Comparison of ENCODE assay signal across 23 cellular contexts in the genomic region with DNA sequence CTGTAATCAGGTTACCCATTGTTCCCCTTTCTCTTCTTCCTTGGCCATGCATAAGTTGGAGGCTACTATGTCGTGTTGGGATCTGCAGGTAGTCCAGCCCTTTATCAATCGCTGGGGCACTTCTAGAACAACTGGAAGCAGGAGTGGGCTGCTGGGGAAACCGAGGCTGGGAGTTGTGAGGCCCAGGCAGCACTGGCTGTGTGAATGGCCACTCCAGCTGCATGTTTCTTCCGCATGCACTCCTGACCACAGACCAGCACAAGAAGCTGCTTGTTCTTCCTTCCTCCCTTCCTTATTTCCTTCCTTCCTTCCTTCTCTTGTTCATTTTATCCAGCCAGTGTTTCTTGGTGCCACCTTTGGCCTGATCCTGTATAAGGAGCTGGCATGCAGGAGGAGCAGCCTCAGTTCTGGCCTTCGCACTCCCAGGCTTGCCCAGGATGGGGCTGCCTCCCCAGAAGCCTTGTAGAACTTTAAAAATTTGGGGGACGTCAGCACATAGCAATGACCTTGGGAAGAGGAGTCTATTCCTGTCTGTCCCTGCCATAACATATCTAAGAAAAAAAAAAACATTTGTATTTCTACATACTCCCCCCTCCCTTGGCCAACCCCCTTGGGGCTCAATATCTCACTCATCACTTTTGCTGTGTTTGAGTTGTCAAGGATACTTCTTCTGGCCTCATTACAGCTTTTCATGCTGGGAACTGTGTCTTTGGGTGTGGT. TPM values are rescaled to one million over a fixed set of nuclear protein-coding genes. Genes with fewer than 3 reads are reported as not detected.
DNase-seq lines count a peak whose midpoint lies in the region; ATAC-seq and TF ChIP-seq lines count a peak whose summit lies in the region.
"Had no signal": no experiment of that assay in that cellular context is flagged by ENCODE, and none has a peak within 500 bp of the region (broad histone marks: within the 10 kb centered on the region; RNA-seq: fewer than 3 reads in every experiment).

No MANE protein-coding gene starts in this region.

- no peaks in the 10 kb centered on the region for H3K4me1 Mint-ChIP-seq in activated CD8-positive, alpha-beta T cell treated with anti-CD3 and anti-CD28 coated beads, Interleukin-2, amount 10 ng/mL, durations not matched to agents 7 days and 5 days (ENCODE audit: low read depth)
- H3K4me1 Mint-ChIP-seq in activated CD8-positive, alpha-beta T cell treated with anti-CD3 and anti-CD28 coated beads for 36 hours (ENCODE audit: low read depth), result no peaks in the 10 kb centered on the region
- H3K4me1 Mint-ChIP-seq in mesothelial cell of epicardium, result peaks cover 47% of the 10 kb centered on the region
- no peaks in the 10 kb centered on the region for H3K4me1 Mint-ChIP-seq in glutamatergic neuron (ENCODE audit: low read depth, unreplicated experiment)
- H3K4me1 Mint-ChIP-seq: CD8-positive, alpha-beta memory T cell; IgD-negative memory B cell had no signal

- H3K9me3 ChIP-seq in colonic mucosa (no peaks in the 10 kb centered on the region), vagina (no peaks in the 10 kb centered on the region)

- CTCF ChIA-PET in activated CD8-positive, alpha-beta T cell treated with anti-CD3 and anti-CD28 coated beads, Interleukin-2, amount 10 ng/mL, durations not matched to agents 7 days and 5 days (lab: Charles Lee), result no interaction called here
- CTCF ChIA-PET in activated CD8-positive, alpha-beta T cell treated with anti-CD3 and anti-CD28 coated beads for 36 hours (lab: Charles Lee), result no interaction called here

- no peaks in the 10 kb centered on the region for H3K9me3 Mint-ChIP-seq in activated CD8-positive, alpha-beta T cell treated with anti-CD3 and anti-CD28 coated beads, Interleukin-2, amount 10 ng/mL, durations not matched to agents 7 days and 5 days (ENCODE audit: insufficient read depth)
- H3K9me3 Mint-ChIP-seq in activated CD8-positive, alpha-beta T cell treated with anti-CD3 and anti-CD28 coated beads for 36 hours, result no peaks in the 10 kb centered on the region
- H3K9me3 Mint-ChIP-seq in mesothelial cell of epicardium (peaks cover 5% of the 10 kb centered on the region), glutamatergic neuron (ENCODE audit: unreplicated experiment) (peaks cover 3% of the 10 kb centered on the region)
- H3K9me3 Mint-ChIP-seq: IgD-negative memory B cell had no signal

- no peak overlapping the region for H3K27ac Mint-ChIP-seq in activated CD8-positive, alpha-beta T cell treated with anti-CD3 and anti-CD28 coated beads, Interleukin-2, amount 10 ng/mL, durations not matched to agents 7 days and 5 days
- no peak overlapping the region for H3K27ac Mint-ChIP-seq in activated CD8-positive, alpha-beta T cell treated with anti-CD3 and anti-CD28 coated beads for 36 hours
- H3K27ac Mint-ChIP-seq in mesothelial cell of epicardium, result peak overlapping the region; percentile 78
- H3K27ac Mint-ChIP-seq in glutamatergic neuron (ENCODE audit: unreplicated experiment), result no peak overlapping the region
- H3K27ac Mint-ChIP-seq: IgD-negative memory B cell had no signal

- no peak for ATAC-seq in activated CD8-positive, alpha-beta T cell treated with anti-CD3 and anti-CD28 coated beads, Interleukin-2, amount 10 ng/mL, durations not matched to agents 7 days and 5 days
- ATAC-seq in activated CD8-positive, alpha-beta T cell treated with anti-CD3 and anti-CD28 coated beads for 36 hours, result no peak
- ATAC-seq in GM21576 (IDR thresholded peaks at IDR 0.05; ENCODE audit: unreplicated experiment), result no peak

- no peaks in the 10 kb centered on the region for H3K36me3 Mint-ChIP-seq in activated CD8-positive, alpha-beta T cell treated with anti-CD3 and anti-CD28 coated beads, Interleukin-2, amount 10 ng/mL, durations not matched to agents 7 days and 5 days (ENCODE audit: low read depth)
- no peaks in the 10 kb centered on the region for H3K36me3 Mint-ChIP-seq in activated CD8-positive, alpha-beta T cell treated with anti-CD3 and anti-CD28 coated beads for 36 hours (ENCODE audit: low read depth)
- no peaks in the 10 kb centered on the region for H3K36me3 Mint-ChIP-seq in mesothelial cell of epicardium
- H3K36me3 Mint-ChIP-seq in glutamatergic neuron (ENCODE audit: unreplicated experiment), result no peaks in the 10 kb centered on the region
- H3K36me3 Mint-ChIP-seq: CD8-positive, alpha-beta memory T cell; IgD-negative memory B cell had no signal

- no peak overlapping the region for H3K4me3 ChIP-seq in colonic mucosa
- no peak overlapping the region for H3K4me3 ChIP-seq in vagina
- H3K4me3 ChIP-seq: PC-9, SK-N-MC had no signal

- DNase-seq in activated CD8-positive, alpha-beta T cell treated with anti-CD3 and anti-CD28 coated beads, Interleukin-2, amount 10 ng/mL, durations not matched to agents 7 days and 5 days, result peak; percentile 9
- no peak for DNase-seq in activated CD8-positive, alpha-beta T cell treated with anti-CD3 and anti-CD28 coated beads for 36 hours
- DNase-seq in colonic mucosa, result peak; percentile 9
- peak in 1 of 2 experiments; percentile 11 for DNase-seq in mesothelial cell of epicardium (ENCODE audit: low spot score in 2 of 2, unreplicated experiment in 2 of 2)
- DNase-seq in vagina (ENCODE audit: extremely low spot score in 2 of 2), result peak; percentile 79 to 95
- DNase-seq in glutamatergic neuron, result no peak
- DNase-seq: 8988T; Calu3; CD8-positive, alpha-beta memory T cell; GDM1; Karpas-422; NCI-H1417; NCI-H1694 treated with DMSO at 0.1 percent for 48 hours; NCI-H2227 treated with DMSO at 0.1 percent for 48 hours; NCI-H510A; NCI-H748 treated with DMSO at 0.1 percent for 48 hours; PC-9; RPMI8226; SHP77 treated with DMSO at 0.1 percent for 48 hours had no signal

- H3K9ac ChIP-seq in colonic mucosa (ENCODE audit: low read depth in 2 of 2, low read length in 2 of 2), result no peak overlapping the region

- POLR2A ChIA-PET in activated CD8-positive, alpha-beta T cell treated with anti-CD3 and anti-CD28 coated beads, Interleukin-2, amount 10 ng/mL, durations not matched to agents 7 days and 5 days (lab: Charles Lee), result no interaction called here
- POLR2A ChIA-PET in activated CD8-positive, alpha-beta T cell treated with anti-CD3 and anti-CD28 coated beads for 36 hours (lab: Charles Lee), result no interaction called here

- H3K27ac ChIP-seq in colonic mucosa (no peak overlapping the region), vagina (no peak overlapping the region)
- H3K27ac ChIP-seq: C4-2B, PC-9, SK-N-MC had no signal

- intact Hi-C loops in activated CD8-positive, alpha-beta T cell treated with anti-CD3 and anti-CD28 coated beads for 36 hours (cut with micrococcal nuclease), result no loop called here
- intact Hi-C loops in colonic mucosa (cut with DNase I) (no loop called here), vagina (cut with DNase I) (no loop called here)

- H3K4me3 Mint-ChIP-seq in activated CD8-positive, alpha-beta T cell treated with anti-CD3 and anti-CD28 coated beads, Interleukin-2, amount 10 ng/mL, durations not matched to agents 7 days and 5 days, result no peak overlapping the region
- no peak overlapping the region for H3K4me3 Mint-ChIP-seq in activated CD8-positive, alpha-beta T cell treated with anti-CD3 and anti-CD28 coated beads for 36 hours
- H3K4me3 Mint-ChIP-seq in mesothelial cell of epicardium, result no peak overlapping the region
- H3K4me3 Mint-ChIP-seq in glutamatergic neuron (ENCODE audit: unreplicated experiment), result no peak overlapping the region
- H3K4me3 Mint-ChIP-seq: CD8-positive, alpha-beta memory T cell; IgD-negative memory B cell had no signal

- H3K27me3 ChIP-seq in colonic mucosa (no peaks in the 10 kb centered on the region), vagina (no peaks in the 10 kb centered on the region)

- H3K4me1 ChIP-seq in colonic mucosa, result no peaks in the 10 kb centered on the region
- no peaks in the 10 kb centered on the region for H3K4me1 ChIP-seq in vagina

- TF ChIP-seq POLR2A in vagina (IDR thresholded peaks at IDR 0.05), result no peak

- peaks cover 6% of the 10 kb centered on the region for H3K27me3 Mint-ChIP-seq in activated CD8-positive, alpha-beta T cell treated with anti-CD3 and anti-CD28 coated beads, Interleukin-2, amount 10 ng/mL, durations not matched to agents 7 days and 5 days (ENCODE audit: low read depth)
- no peaks in the 10 kb centered on the region for H3K27me3 Mint-ChIP-seq in activated CD8-positive, alpha-beta T cell treated with anti-CD3 and anti-CD28 coated beads for 36 hours
- H3K27me3 Mint-ChIP-seq in mesothelial cell of epicardium (ENCODE audit: low read depth) (no peaks in the 10 kb centered on the region), glutamatergic neuron (ENCODE audit: unreplicated experiment) (peaks cover 2% of the 10 kb centered on the region)

- H3K36me3 ChIP-seq in colonic mucosa (no peaks in the 10 kb centered on the region), vagina (no peaks in the 10 kb centered on the region)

- no peak for TF ChIP-seq CTCF in activated CD8-positive, alpha-beta T cell treated with anti-CD3 and anti-CD28 coated beads for 36 hours (IDR thresholded peaks at IDR 0.05)
- no peak for TF ChIP-seq CTCF in colonic mucosa (IDR thresholded peaks at IDR 0.05)
- no peak for TF ChIP-seq CTCF in mesothelial cell of epicardium (IDR thresholded peaks at IDR 0.05; ENCODE audit: unreplicated experiment)
- no peak for TF ChIP-seq CTCF in vagina (IDR thresholded peaks at IDR 0.05)
- TF ChIP-seq CTCF in glutamatergic neuron (IDR thresholded peaks at IDR 0.05; ENCODE audit: partially characterized antibody, unreplicated experiment), result no peak

RNA-seq across cellular contexts. Expression of a gene that starts 20.8 kb away (rescaled TPM):
- not detected for total RNA-seq in activated CD8-positive, alpha-beta T cell treated with anti-CD3 and anti-CD28 coated beads, Interleukin-2, amount 10 ng/mL, durations not matched to agents 7 days and 5 days
- not detected for total RNA-seq in activated CD8-positive, alpha-beta T cell treated with anti-CD3 and anti-CD28 coated beads for 36 hours
- total RNA-seq in colonic mucosa (10 to 100 TPM; 29.8 to 68.2 TPM), mesothelial cell of epicardium (51.6 to 61.3 TPM (median 56.5 TPM) in 3 replicates), vagina (62.1 TPM), glutamatergic neuron (ENCODE audit: unreplicated experiment) (0.32 TPM)
- total RNA-seq: Calu3; CD8-positive, alpha-beta memory T cell; PC-9 had no signal

Comparison
In these comparisons a context has a peak if more than half of its experiments do, and no peak if none do; other contexts are left out.
1. DNase-seq: peak in activated CD8-positive, alpha-beta T cell treated with anti-CD3 and anti-CD28 coated beads, Interleukin-2, amount 10 ng/mL, durations not matched to agents 7 days and 5 days (single experiment), colonic mucosa (single experiment) and vagina (2 of 2); none in activated CD8-positive, alpha-beta T cell treated with anti-CD3 and anti-CD28 coated beads for 36 hours (single experiment) and glutamatergic neuron (single experiment).
2. RNA of a gene that starts 20.8 kb away (total RNA-seq): 29.8 to 68.2 TPM in colonic mucosa, 62.1 TPM in vagina (single experiment) and 51.6 to 61.3 TPM in mesothelial cell of epicardium; 0.32 TPM in glutamatergic neuron (single experiment), not detected in activated CD8-positive, alpha-beta T cell treated with anti-CD3 and anti-CD28 coated beads, Interleukin-2, amount 10 ng/mL, durations not matched to agents 7 days and 5 days and not detected in activated CD8-positive, alpha-beta T cell treated with anti-CD3 and anti-CD28 coated beads for 36 hours; every median in the first group is over 10 times any median in the second.